Comparison of ENCODE assay signal across 15 cellular contexts in the genomic region with DNA sequence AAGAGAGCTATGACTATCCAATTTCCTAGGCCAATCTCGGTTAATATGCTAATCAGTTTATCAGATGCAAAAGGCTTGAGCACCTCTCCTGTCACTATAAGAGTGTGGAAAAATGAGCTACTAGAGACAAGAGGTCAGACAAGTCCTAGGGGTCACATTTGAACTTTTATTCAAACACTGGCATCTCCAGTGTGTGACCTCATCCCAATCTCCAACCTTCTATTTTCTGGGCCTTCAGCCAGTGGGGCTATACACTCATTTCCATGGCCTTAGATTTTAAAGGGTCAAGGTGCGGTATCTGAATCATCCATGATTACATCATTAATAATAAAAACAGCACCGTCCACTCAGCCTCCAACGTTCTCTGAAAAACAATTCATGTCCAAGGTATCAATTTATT.
A peak's percentile ranks its signal among the peaks of the same experiment; 100 is the strongest.
DNase-seq lines count a peak whose midpoint lies in the region; ATAC-seq, FAIRE-seq and TF ChIP-seq lines count a peak whose summit lies in the region.
"Had no signal": no experiment of that assay in that cellular context is flagged by ENCODE, and none has a peak within 500 bp of the region (broad histone marks: within the 10 kb centered on the region; RNA-seq: fewer than 3 reads in every experiment).

No MANE protein-coding gene starts in this region.

- no peak overlapping the region for H3K4me3 ChIP-seq in brain microvascular endothelial cell (ENCODE audit: low read depth, low read length)
- H3K4me3 ChIP-seq in left lung = no peak overlapping the region
- H3K4me3 ChIP-seq: ovary had no signal

- DNase-seq in ACHN = peak; percentile 59
- DNase-seq in HT1080 (ENCODE audit: low read depth) = peak; percentile 84
- peak; percentile 89 for DNase-seq in brain microvascular endothelial cell
- DNase-seq in left lung = no peak
- no peak for DNase-seq in T-helper 17 cell
- no peak for DNase-seq in D721Med (ENCODE audit: insufficient read length, low spot score)
- DNase-seq in mesothelial cell of epicardium (ENCODE audit: low spot score in 2 of 2, unreplicated experiment in 2 of 2) = no peak
- DNase-seq in SK-N-DZ (ENCODE audit: low spot score) = no peak
- DNase-seq: activated CD8-positive, alpha-beta memory T cell treated with anti-CD3 and anti-CD28 coated beads, Interleukin-2, amount 50 U/mL, for 48 hours; AML-193; amniotic stem cell; ovary; stimulated activated CD4-positive, alpha-beta T cell treated with anti-CD3 and anti-CD28 coated beads, Interleukin-2, amount 100 ng/mL, for 48 hours had no signal

- H3K27me3 Mint-ChIP-seq in T-helper 17 cell (no peaks in the 10 kb centered on the region), mesothelial cell of epicardium (ENCODE audit: low read depth) (no peaks in the 10 kb centered on the region)

- H3K4me1 ChIP-seq in left lung = peaks cover 0 to 4% of the 10 kb centered on the region in 2 donors

- no peak for TF ChIP-seq CTCF in brain microvascular endothelial cell (IDR thresholded peaks at IDR 0.05; ENCODE audit: low read depth, low read length, missing control alignments)
- no peak for TF ChIP-seq CTCF in left lung (IDR thresholded peaks at IDR 0.05)
- no peak for TF ChIP-seq CTCF in D721Med (IDR thresholded peaks at IDR 0.05; ENCODE audit: insufficient read depth, missing control alignments)
- TF ChIP-seq CTCF in mesothelial cell of epicardium (IDR thresholded peaks at IDR 0.05; ENCODE audit: unreplicated experiment) = no peak

- FAIRE-seq in D721Med (lab: Jason Lieb, UNC) = no peak
- FAIRE-seq: G401.6, keratinocyte had no signal

- H3K9me3 ChIP-seq in left lung (no peaks in the 10 kb centered on the region), T-helper 17 cell (ENCODE audit: control insufficient read depth, low read length, poor library complexity, severe bottlenecking) (no peaks in the 10 kb centered on the region)
- H3K9me3 ChIP-seq: ovary had no signal

- in situ Hi-C loops in ACHN (cut with HindIII; ENCODE audit: low pct_ligation_motif_present, low pct_unique_long_range_greater_than_20kb, low sequenced_read_pairs) = no loop called here
- in situ Hi-C loops in brain microvascular endothelial cell (cut with HindIII; ENCODE audit: low pct_ligation_motif_present, low sequenced_read_pairs) = no loop called here

- H3K27ac ChIP-seq in brain microvascular endothelial cell = peak overlapping the region; percentile 19
- H3K27ac ChIP-seq in left lung = no peak overlapping the region
- H3K27ac ChIP-seq: ovary had no signal

- ATAC-seq in left lung (peak; percentile 90), T-helper 17 cell (no peak)

- intact Hi-C loops in left lung (cut with DNase I) = no loop called here

- H3K36me3 ChIP-seq in brain microvascular endothelial cell (replicated peaks) (peaks cover 4% of the 10 kb centered on the region), left lung (peaks cover 0 to 33% of the 10 kb centered on the region in 2 donors)
- H3K36me3 ChIP-seq: ovary had no signal

- no peaks in the 10 kb centered on the region for H3K9me3 Mint-ChIP-seq in mesothelial cell of epicardium

- peaks cover 18% of the 10 kb centered on the region for H3K36me3 Mint-ChIP-seq in T-helper 17 cell (ENCODE audit: low read depth)
- H3K36me3 Mint-ChIP-seq in mesothelial cell of epicardium = peaks cover 17% of the 10 kb centered on the region

- H3K27me3 ChIP-seq in brain microvascular endothelial cell (replicated peaks) (no peaks in the 10 kb centered on the region), left lung (no peaks in the 10 kb centered on the region)
- H3K27me3 ChIP-seq: ovary had no signal

- H3K4me1 Mint-ChIP-seq in T-helper 17 cell (no peaks in the 10 kb centered on the region), mesothelial cell of epicardium (peaks cover 43% of the 10 kb centered on the region)

- H3K27ac Mint-ChIP-seq in T-helper 17 cell = no peak overlapping the region
- no peak overlapping the region for H3K27ac Mint-ChIP-seq in mesothelial cell of epicardium

- H3K4me3 Mint-ChIP-seq in T-helper 17 cell (no peak overlapping the region), mesothelial cell of epicardium (no peak overlapping the region)

Comparison
In these comparisons a context has a peak if more than half of its experiments do, and no peak if none do; other contexts are left out.
1. DNase-seq: peak in ACHN (single experiment), HT1080 (single experiment) and brain microvascular endothelial cell (single experiment); none in left lung (0 of 2), T-helper 17 cell (0 of 3), D721Med (single experiment), mesothelial cell of epicardium (0 of 2) and SK-N-DZ (single experiment).